In genomic region chr11:47948137-47948536, GRCh38 we compare ENCODE assay signal across 1 cellular context.
A peak's percentile ranks its signal among the peaks of the same experiment; 100 is the strongest.
TF ChIP-seq lines count a peak whose summit lies in the region.

No MANE protein-coding gene starts in this region.

TF ChIP-seq in K562, 482 proteins besides CTCF, POLR2A, EP300 and RAD21 (continued from another document and continues in another):
- TF ChIP-seq FOXP4 (CRISPR knock-in tag; IDR thresholded peaks at IDR 0.05; ENCODE audit: borderline replicate concordance) = no peak
- no peak for TF ChIP-seq GMEB1 (CRISPR knock-in tag; IDR thresholded peaks at IDR 0.05)
- TF ChIP-seq CREB5 (CRISPR knock-in tag; IDR thresholded peaks at IDR 0.05) = no peak
- TF ChIP-seq ZNF764 (CRISPR knock-in tag; IDR thresholded peaks at IDR 0.05; ENCODE audit: low read depth) = no peak
- no peak for TF ChIP-seq CC2D1A (IDR thresholded peaks at IDR 0.05)
- TF ChIP-seq ZNF347 (CRISPR knock-in tag; IDR thresholded peaks at IDR 0.05; ENCODE audit: low read depth) = no peak
- 0 out of 4 replicates have a peak, but pooled peaks have one; percentile 23 to 65 for TF ChIP-seq MLLT1 (IDR thresholded peaks at IDR 0.05)
- TF ChIP-seq ZNF407 (IDR thresholded peaks at IDR 0.05; ENCODE audit: low read depth) = no peak
- no peak for TF ChIP-seq NFE2L1 (tag; IDR thresholded peaks at IDR 0.05; ENCODE audit: borderline replicate concordance, low read depth)
- TF ChIP-seq TSHZ1 (CRISPR knock-in tag; IDR thresholded peaks at IDR 0.05) = no peak
- TF ChIP-seq ILF3 (IDR thresholded peaks at IDR 0.05; ENCODE audit: borderline replicate concordance) = no peak
- no peak for TF ChIP-seq BRCA1 (IDR thresholded peaks at IDR 0.05)
- no peak for TF ChIP-seq BRCA1 (CRISPR knock-in tag; IDR thresholded peaks at IDR 0.05)
- no peak for TF ChIP-seq EZH2 (IDR thresholded peaks at IDR 0.05; ENCODE audit: borderline replicate concordance, low read depth, low read length)
- TF ChIP-seq HMGN3 (IDR thresholded peaks at IDR 0.05; ENCODE audit: borderline replicate concordance, extremely low read depth, insufficient read length, low read depth, low read length) = no peak
- TF ChIP-seq CHCHD3 (CRISPR knock-in tag; IDR thresholded peaks at IDR 0.05) = no peak
- TF ChIP-seq STAG1 (CRISPR knock-in tag; IDR thresholded peaks at IDR 0.05; ENCODE audit: borderline replicate concordance) = no peak
- no peak for TF ChIP-seq PRMT5 (CRISPR knock-in tag; IDR thresholded peaks at IDR 0.05)
- peak; percentile 38; the same call in 1 of the 2 replicates for TF ChIP-seq NCOR1 (IDR thresholded peaks at IDR 0.05)
- no peak for TF ChIP-seq FOXP1 (CRISPR knock-in tag; IDR thresholded peaks at IDR 0.05)
- TF ChIP-seq NR2C2 (CRISPR knock-in tag; IDR thresholded peaks at IDR 0.05) = no peak
- no peak for TF ChIP-seq NR2C2 (tag; IDR thresholded peaks at IDR 0.05)
- TF ChIP-seq SNAPC5 (CRISPR knock-in tag; IDR thresholded peaks at IDR 0.05) = no peak
- TF ChIP-seq ZBTB9 (CRISPR knock-in tag; IDR thresholded peaks at IDR 0.05) = no peak
- no peak for TF ChIP-seq ZNF639 (CRISPR knock-in tag; conservative IDR thresholded peaks at IDR 0.05 in 1 of 2, IDR thresholded peaks at IDR 0.05 in 1 of 2)
- TF ChIP-seq MXI1 (IDR thresholded peaks at IDR 0.05; ENCODE audit: low read depth, low read length) = no peak
- no peak for TF ChIP-seq OTX1 (CRISPR knock-in tag; IDR thresholded peaks at IDR 0.05)
- no peak for TF ChIP-seq KLF1 (tag; IDR thresholded peaks at IDR 0.05)
- no peak for TF ChIP-seq CLOCK (CRISPR knock-in tag; IDR thresholded peaks at IDR 0.05; ENCODE audit: borderline replicate concordance)
